Comparison of ENCODE assay signal across 8 cellular contexts in genomic region chr6:84967389-84967788, GRCh38.
A peak's percentile ranks its signal among the peaks of the same experiment; 100 is the strongest.
DNase-seq lines count a peak whose midpoint lies in the region; ATAC-seq, FAIRE-seq and TF ChIP-seq lines count a peak whose summit lies in the region.

No MANE protein-coding gene starts in this region.

- no peaks in the 10 kb centered on the region for H3K4me1 ChIP-seq in K562 (replicated peaks in 1 of 2; ENCODE audit: control insufficient read depth in 2 of 2, insufficient read depth in 2 of 2, low read length in 2 of 2)

- no peak overlapping the region for H2AFZ ChIP-seq in K562 (ENCODE audit: low read depth, low read length)

- no peak overlapping the region for H3K27ac ChIP-seq in K562 (ENCODE audit: extremely low read depth, low read depth, low read length)

- no peaks in the 10 kb centered on the region for H3K79me2 ChIP-seq in K562 (ENCODE audit: control insufficient read depth, insufficient read depth, low read length)

- peak; percentile 30 for TF ChIP-seq CTCF in GM12864 (IDR thresholded peaks at IDR 0.05; ENCODE audit: low read depth, low read length, missing control alignments)
- TF ChIP-seq CTCF in NB4 (IDR thresholded peaks at IDR 0.05; ENCODE audit: low read depth, low read length) = peak; percentile 69
- peak; percentile 62 to 74 (median 65) for TF ChIP-seq CTCF in K562 (IDR thresholded peaks at IDR 0.05 in 2 of 3, conservative IDR thresholded peaks at IDR 0.05 in 1 of 3; ENCODE audit: insufficient read depth in 2 of 3, low read depth in 1 of 3, low read length in 3 of 3)
- peak; percentile 65 for TF ChIP-seq CTCF in neural crest cell (conservative IDR thresholded peaks at IDR 0.05)

- ATAC-seq in K562 (peak; percentile 90), left colon (no peak), GM21825 (IDR thresholded peaks at IDR 0.05; ENCODE audit: unreplicated experiment) (no peak), HG03135 (IDR thresholded peaks at IDR 0.05; ENCODE audit: unreplicated experiment) (no peak)

- no peak overlapping the region for H3K4me2 ChIP-seq in K562 (ENCODE audit: insufficient read depth, low read length)

- no TSS peak for BruUV-seq in K562 (replicated peaks; lab: Mats Ljungman, UMichigan)

- no peak overlapping the region for H3K4me3 ChIP-seq in GM12864 (ENCODE audit: low read depth, low read length)
- no peak overlapping the region for H3K4me3 ChIP-seq in NB4 (ENCODE audit: low read depth, low read length)
- H3K4me3 ChIP-seq in K562 = no peak overlapping the region

- H3K27ac Mint-ChIP-seq in neural crest cell (ENCODE audit: unreplicated experiment) = no peak overlapping the region
- H3K27ac Mint-ChIP-seq in activated T-helper 1 cell treated with anti-CD3 and anti-CD28 coated beads, Interleukin-12 subunit alpha, Interleukin-12 subunit beta, Interleukin-2, Interleukin-4 antibody, amounts not matched to agents 30 ng/mL and 10 ng/mL and 1 ng/mL, durations not matched to agents 14 hours and 24 hours and 36 hours = no peak overlapping the region

- POLR2A ChIA-PET in K562 (lab: Yijun Ruan, JAX) = interaction anchor here (0.6 kb wide), 1 partner anchor 282 kb away, joined by 3 read pairs; no protein-coding TSS in a partner anchor

- H3K4me1 Mint-ChIP-seq in neural crest cell = no peaks in the 10 kb centered on the region
- no peaks in the 10 kb centered on the region for H3K4me1 Mint-ChIP-seq in activated T-helper 1 cell treated with anti-CD3 and anti-CD28 coated beads, Interleukin-12 subunit alpha, Interleukin-12 subunit beta, Interleukin-2, Interleukin-4 antibody, amounts not matched to agents 30 ng/mL and 10 ng/mL and 1 ng/mL, durations not matched to agents 14 hours and 24 hours and 36 hours (ENCODE audit: low read depth)

- no peaks in the 10 kb centered on the region for H3K36me3 Mint-ChIP-seq in neural crest cell (ENCODE audit: low read depth)
- H3K36me3 Mint-ChIP-seq in activated T-helper 1 cell treated with anti-CD3 and anti-CD28 coated beads, Interleukin-12 subunit alpha, Interleukin-12 subunit beta, Interleukin-2, Interleukin-4 antibody, amounts not matched to agents 30 ng/mL and 10 ng/mL and 1 ng/mL, durations not matched to agents 14 hours and 24 hours and 36 hours (ENCODE audit: low read depth) = no peaks in the 10 kb centered on the region

- H3K4me3 Mint-ChIP-seq in neural crest cell = no peak overlapping the region
- H3K4me3 Mint-ChIP-seq in activated T-helper 1 cell treated with anti-CD3 and anti-CD28 coated beads, Interleukin-12 subunit alpha, Interleukin-12 subunit beta, Interleukin-2, Interleukin-4 antibody, amounts not matched to agents 30 ng/mL and 10 ng/mL and 1 ng/mL, durations not matched to agents 14 hours and 24 hours and 36 hours = no peak overlapping the region

- no peaks in the 10 kb centered on the region for H3K9me3 ChIP-seq in K562 (replicated peaks; ENCODE audit: control insufficient read depth, insufficient read depth, low read depth, low read length)

- H3K9me1 ChIP-seq in K562 (ENCODE audit: control insufficient read depth, insufficient read depth, low read length) = no peaks in the 10 kb centered on the region

- peak; percentile 83 to 89 for TF ChIP-seq RAD21 in K562 (CRISPR knock-in tag; conservative IDR thresholded peaks at IDR 0.05 in 1 of 2, IDR thresholded peaks at IDR 0.05 in 1 of 2)

- H4K20me1 ChIP-seq in K562 (replicated peaks; ENCODE audit: control insufficient read depth, insufficient read depth, low read length) = no peaks in the 10 kb centered on the region

- no peaks in the 10 kb centered on the region for H3K36me3 ChIP-seq in K562 (ENCODE audit: control insufficient read depth, insufficient read depth, low read length)

- in situ Hi-C loops in K562 (cut with MboI) = no loop called here

- H3K9ac ChIP-seq in K562 (ENCODE audit: insufficient read depth in 1 of 2, low read depth in 2 of 2, low read length in 2 of 2) = no peak overlapping the region

- TF ChIP-seq EP300 in K562 (IDR thresholded peaks at IDR 0.05; ENCODE audit: low read length) = no peak

- no peak for DNase-seq in GM12864 (ENCODE audit: low read depth)
- DNase-seq in NB4 (ENCODE audit: low read depth) = peak; percentile 62
- peak; percentile 32 to 65 (median 36) for DNase-seq in K562 (ENCODE audit: extremely low read depth in 1 of 4, low spot score in 3 of 4)
- DNase-seq in neural crest cell (ENCODE audit: low read depth, low spot score) = peak; percentile 42
- no peak for DNase-seq in left colon
- no peak for DNase-seq in activated T-helper 1 cell treated with anti-CD3 and anti-CD28 coated beads, Interleukin-12 subunit alpha, Interleukin-12 subunit beta, Interleukin-2, Interleukin-4 antibody, amounts not matched to agents 30 ng/mL and 10 ng/mL and 1 ng/mL, durations not matched to agents 14 hours and 24 hours and 36 hours (ENCODE audit: low spot score)

- intact Hi-C loops in K562 (cut with micrococcal nuclease) (loop anchor here (1.0 to 10.0 kb wide), 5 partner anchors 193 to 740 kb away; partner anchors contain the start of gene CEP162), left colon (cut with DNase I, micrococcal nuclease) (no loop called here)
- intact Hi-C loops in activated T-helper 1 cell treated with anti-CD3 and anti-CD28 coated beads, Interleukin-12 subunit alpha, Interleukin-12 subunit beta, Interleukin-2, Interleukin-4 antibody, amounts not matched to agents 30 ng/mL and 10 ng/mL and 1 ng/mL, durations not matched to agents 14 hours and 24 hours and 36 hours (cut with micrococcal nuclease) = no loop called here

- TF ChIP-seq POLR2A in NB4 (IDR thresholded peaks at IDR 0.05; ENCODE audit: extremely low read depth, insufficient read length) = no peak
- no peak for TF ChIP-seq POLR2A in K562 (conservative IDR thresholded peaks at IDR 0.05)

- peaks cover 17% of the 10 kb centered on the region for H3K27me3 Mint-ChIP-seq in neural crest cell (ENCODE audit: low read depth)
- no peaks in the 10 kb centered on the region for H3K27me3 Mint-ChIP-seq in activated T-helper 1 cell treated with anti-CD3 and anti-CD28 coated beads, Interleukin-12 subunit alpha, Interleukin-12 subunit beta, Interleukin-2, Interleukin-4 antibody, amounts not matched to agents 30 ng/mL and 10 ng/mL and 1 ng/mL, durations not matched to agents 14 hours and 24 hours and 36 hours (ENCODE audit: insufficient read depth)

- 2% methylated on average over 7 of the region's 7 CpGs for WGBS in K562 (ENCODE audit: insufficient coverage, low coverage, missing lambda C conversion rate)

- H3K27me3 ChIP-seq in K562 (ENCODE audit: control insufficient read depth in 2 of 2, insufficient read depth in 2 of 2, low read length in 2 of 2) = peaks cover 0 to 5% of the 10 kb centered on the region in 2 experiments; a peak in 2 of 5 replicates

- peak; percentile 86 for FAIRE-seq in K562 (lab: Jason Lieb, UNC)

- H3K9me3 Mint-ChIP-seq in neural crest cell = no peaks in the 10 kb centered on the region
- peaks cover 41% of the 10 kb centered on the region for H3K9me3 Mint-ChIP-seq in activated T-helper 1 cell treated with anti-CD3 and anti-CD28 coated beads, Interleukin-12 subunit alpha, Interleukin-12 subunit beta, Interleukin-2, Interleukin-4 antibody, amounts not matched to agents 30 ng/mL and 10 ng/mL and 1 ng/mL, durations not matched to agents 14 hours and 24 hours and 36 hours

- CTCF ChIA-PET in K562 (lab: Yijun Ruan, JAX; ENCODE audit: low intra/inter-chr PET ratio) = interaction anchor here (1.5 to 1.7 kb wide), 2 partner anchors 539 to 545 kb away, joined by 3 to 10 read pairs; no protein-coding TSS in a partner anchor

TF ChIP-seq in K562, 482 proteins besides CTCF, POLR2A, EP300 and RAD21:
- TF ChIP-seq DEAF1 (CRISPR knock-in tag; IDR thresholded peaks at IDR 0.05) (peak; percentile 64; the same call in 1 of the 2 replicates), SMC3 (conservative IDR thresholded peaks at IDR 0.05; ENCODE audit: insufficient read depth, low read depth, low read length) (peak; percentile 46; the same call in 1 of the 2 replicates), ARID2 (IDR thresholded peaks at IDR 0.05) (peak; percentile 63; the same call in 1 of the 2 replicates), CC2D1A (IDR thresholded peaks at IDR 0.05) (0 out of 2 replicates have a peak, but pooled peaks have one; percentile 34), STAG1 (CRISPR knock-in tag; IDR thresholded peaks at IDR 0.05; ENCODE audit: borderline replicate concordance) (peak; percentile 30; the same call in 1 of the 2 replicates), ZNF280B (CRISPR knock-in tag; IDR thresholded peaks at IDR 0.05) (no peak), FOS (IDR thresholded peaks at IDR 0.05; ENCODE audit: extremely low read depth, insufficient read length) (no peak)

Comparison
In these comparisons a context has a peak if more than half of its experiments do, and no peak if none do; other contexts are left out.
1. DNase-seq: peak in NB4 (single experiment), K562 (4 of 4) and neural crest cell (single experiment); none in GM12864 (single experiment), left colon (0 of 2) and activated T-helper 1 cell treated with anti-CD3 and anti-CD28 coated beads, Interleukin-12 subunit alpha, Interleukin-12 subunit beta, Interleukin-2, Interleukin-4 antibody, amounts not matched to agents 30 ng/mL and 10 ng/mL and 1 ng/mL, durations not matched to agents 14 hours and 24 hours and 36 hours (single experiment).
2. Peak in every context shown above with its lines, with median percentiles within 50 percentile points of each other: CTCF ChIP-seq.